In the genomic region with DNA sequence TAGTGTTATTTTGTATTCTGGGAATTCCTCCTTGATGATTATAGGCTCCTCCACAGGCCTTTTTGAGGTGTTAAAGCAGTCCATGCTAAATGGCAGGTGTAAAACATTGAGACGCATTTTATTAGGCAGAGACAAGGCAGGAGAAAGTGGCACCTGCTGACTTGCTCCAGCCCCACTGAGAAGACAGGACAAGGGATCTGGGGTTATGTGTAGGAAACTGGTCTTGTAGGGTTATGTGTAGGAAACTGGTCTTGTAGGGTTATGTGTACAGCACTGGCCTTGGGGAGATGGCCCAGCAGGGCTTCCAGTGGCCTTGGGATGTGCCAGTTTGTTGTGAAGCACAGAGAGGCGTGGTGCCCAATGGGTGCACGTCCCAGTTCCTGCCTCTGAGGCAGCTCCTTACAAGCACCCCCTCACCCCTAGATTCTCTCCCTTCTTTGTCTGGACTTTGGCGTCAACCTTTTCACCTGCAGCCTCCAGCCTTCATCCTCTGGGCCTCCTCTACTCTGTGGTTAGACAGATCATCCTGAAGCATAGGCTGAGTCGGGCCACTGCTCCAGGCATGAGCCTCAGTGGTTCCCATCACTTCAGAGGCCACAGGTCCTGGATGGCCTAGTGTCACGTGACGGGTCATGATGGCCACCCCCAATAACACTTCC, we compare ENCODE assay signal across 28 cellular contexts. TPM values are rescaled to one million over a fixed set of nuclear protein-coding genes. Genes with fewer than 3 reads are reported as not detected.
"Had no signal": no experiment of that assay in that cellular context is flagged by ENCODE, and none has a peak within 500 bp of the region (broad histone marks: within the 10 kb centered on the region; RNA-seq: fewer than 3 reads in every experiment).

No MANE protein-coding gene starts in this region.

- H3K9me3 ChIP-seq: SJCRH30, SK-N-SH had no signal

- H3K9me2 ChIP-seq: SK-N-SH had no signal

- DNase-seq: activated CD4-positive, alpha-beta memory T cell treated with anti-CD3 and anti-CD28 coated beads for 36 hours; activated CD4-positive, alpha-beta T cell treated with anti-CD3 and anti-CD28 coated beads, Interleukin-2, amount 10 ng/mL, durations not matched to agents 7 days and 5 days; activated CD4-positive, CD25-positive, alpha-beta regulatory T cell; activated CD8-positive, alpha-beta memory T cell treated with anti-CD3 and anti-CD28 coated beads for 24 hours; activated gamma-delta T cell; activated naive CD4-positive, alpha-beta T cell treated with anti-CD3 and anti-CD28 coated beads for 36 hours; activated T-cell treated with anti-CD3 and anti-CD28 coated beads, Interleukin-2, amount 50 U/mL, for 4 hours; amygdala; Karpas-422; MM.1S; NCI-H1105 treated with DMSO at 0.1 percent for 48 hours; NCI-H1436 treated with DMSO at 0.1 percent for 48 hours; NCI-H187; NCI-H2081 treated with DMSO at 0.1 percent for 48 hours; NCI-H2227 treated with DMSO at 0.1 percent for 48 hours; NCI-H446 treated with DMSO at 0.1 percent for 48 hours; NCI-H526; NCI-H774; OCI-M1; Right ventricle myocardium superior; SJCRH30; SK-N-SH; T-helper 1 cell had no signal

- H3K4me3 ChIP-seq: SJCRH30 had no signal

- ATAC-seq: Panc1 had no signal

- H3K9ac ChIP-seq: SK-N-SH had no signal

- H3K4me1 ChIP-seq: SJCRH30 had no signal

- H3K36me3 ChIP-seq: SJCRH30 had no signal

- H3K4me2 ChIP-seq: SK-N-SH had no signal

- FAIRE-seq: astrocyte had no signal

- H3K27ac ChIP-seq: RWPE1, SJCRH30, VCaP had no signal

RNA-seq across cellular contexts. Expression of a gene that starts 0.9 kb away (rescaled TPM):
- total RNA-seq: activated CD4-positive, alpha-beta memory T cell treated with anti-CD3 and anti-CD28 coated beads for 36 hours; activated CD4-positive, alpha-beta T cell treated with anti-CD3 and anti-CD28 coated beads, Interleukin-2, amount 10 ng/mL, durations not matched to agents 7 days and 5 days; activated naive CD4-positive, alpha-beta T cell treated with anti-CD3 and anti-CD28 coated beads for 36 hours; astrocyte; Right ventricle myocardium superior; T-helper 2 cell treated with Interferon-gamma antibody and Interleukin-4, amounts not matched to agents 100 ng/mL and 5 ng/mL, for 36 hours had no signal
- polyA plus RNA-seq: SK-N-SH had no signal

RNA-seq across cellular contexts. Expression of a gene that starts 41.4 kb away (rescaled TPM):
- total RNA-seq: SJCRH30 had no signal
- polyA plus RNA-seq: SK-N-SH had no signal
